9 cellular contexts compared by ENCODE assay signal in the genomic region with DNA sequence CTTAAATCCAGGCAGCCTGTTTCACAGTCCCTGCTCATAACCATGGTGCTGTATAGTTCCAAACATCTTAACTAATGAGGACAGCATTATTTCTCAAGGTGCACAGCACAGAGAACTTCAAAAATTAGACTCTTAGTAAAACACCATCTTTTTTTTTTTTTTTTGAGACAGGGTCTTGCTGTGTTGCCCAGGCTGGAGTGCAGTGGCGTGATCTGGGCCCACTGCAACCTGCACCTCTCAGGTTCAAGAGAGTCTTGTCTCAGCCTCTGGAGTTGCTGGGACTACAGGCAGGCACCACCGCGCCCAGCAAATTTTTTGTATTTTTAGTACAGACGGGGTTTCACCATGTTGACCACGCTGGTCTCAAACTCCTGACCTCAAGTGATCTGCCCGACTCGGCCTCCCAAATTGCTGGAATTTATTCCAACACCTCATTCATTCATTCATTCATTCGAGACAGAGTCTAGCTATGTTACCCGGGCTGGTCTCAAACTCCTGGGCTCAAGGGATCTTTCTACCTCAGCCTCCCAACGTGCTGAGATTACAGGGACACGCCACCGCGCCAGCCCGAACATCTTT. TPM values are rescaled to one million over a fixed set of nuclear protein-coding genes. Genes with fewer than 3 reads are reported as not detected.
DNase-seq lines count a peak whose midpoint lies in the region; ATAC-seq, FAIRE-seq and TF ChIP-seq lines count a peak whose summit lies in the region.
"Had no signal": no experiment of that assay in that cellular context is flagged by ENCODE, and none has a peak within 500 bp of the region (broad histone marks: within the 10 kb centered on the region; RNA-seq: fewer than 3 reads in every experiment).

No MANE protein-coding gene starts in this region.

- peak overlapping the region; percentile 97 for H3K27ac Mint-ChIP-seq in T-helper 17 cell

- H3F3A ChIP-seq in GM23248 (ENCODE audit: insufficient read depth): peaks cover 22% of the 10 kb centered on the region

- H3K36me3 Mint-ChIP-seq in T-helper 17 cell (ENCODE audit: low read depth): peaks cover 2% of the 10 kb centered on the region

- no peak for TF ChIP-seq POLR2A in gastroesophageal sphincter (IDR thresholded peaks at IDR 0.05)

- H3K27me3 ChIP-seq in GM23248 (replicated peaks; ENCODE audit: insufficient read depth) (no peaks in the 10 kb centered on the region), gastroesophageal sphincter (no peaks in the 10 kb centered on the region), small intestine (ENCODE audit: control insufficient read depth in 2 of 2, insufficient read depth in 2 of 2, low read length in 2 of 2) (no peaks in the 10 kb centered on the region)

- H3K27ac ChIP-seq in GM23248 (peak overlapping the region; percentile 95), gastroesophageal sphincter (peak overlapping the region; percentile 85 to 97 (median 92)), small intestine (ENCODE audit: low read depth in 1 of 2, low read length in 1 of 2) (peak overlapping the region; percentile 87 to 88)

- H3K9ac ChIP-seq in GM23248: peak overlapping the region; percentile 94

- no peaks in the 10 kb centered on the region for H3K9me2 ChIP-seq in GM23248 (ENCODE audit: insufficient read depth)

- ATAC-seq in T-helper 17 cell (no peak), gastroesophageal sphincter (no peak), GM21390 (IDR thresholded peaks at IDR 0.05; ENCODE audit: unreplicated experiment) (no peak)

- H3K9me3 ChIP-seq in GM23248 (ENCODE audit: low read depth) (no peaks in the 10 kb centered on the region), T-helper 17 cell (ENCODE audit: control insufficient read depth, low read length, poor library complexity, severe bottlenecking) (no peaks in the 10 kb centered on the region), gastroesophageal sphincter (no peaks in the 10 kb centered on the region), small intestine (ENCODE audit: control insufficient read depth, low read depth) (no peaks in the 10 kb centered on the region)

- H2AFZ ChIP-seq in GM23248: peak overlapping the region; percentile 92

- peak overlapping the region; percentile 80 for H3K4me2 ChIP-seq in GM23248 (ENCODE audit: unreplicated experiment)

- H3K4me1 Mint-ChIP-seq in T-helper 17 cell: peaks cover 20% of the 10 kb centered on the region

- no peaks in the 10 kb centered on the region for H4K20me1 ChIP-seq in GM23248 (ENCODE audit: insufficient read depth)

- H3K4me1 ChIP-seq in GM23248 (ENCODE audit: insufficient read depth) (peaks cover 15% of the 10 kb centered on the region), gastroesophageal sphincter (peaks cover 0 to 24% (median 4%) of the 10 kb centered on the region in 3 donors), small intestine (ENCODE audit: control insufficient read depth in 2 of 2, insufficient read depth in 1 of 2, low read depth in 1 of 2, low read length in 1 of 2) (no peaks in the 10 kb centered on the region)

- DNase-seq in GM23248 (no peak), T-helper 17 cell (no peak), small intestine (no peak), GM10266 (ENCODE audit: extremely low spot score) (no peak), putamen (ENCODE audit: low spot score) (no peak), DMS79 treated with DMSO at 0.1 percent for 48 hours (lab: John Stamatoyannopoulos, UW) (no peak)

- TF ChIP-seq CTCF in gastroesophageal sphincter (IDR thresholded peaks at IDR 0.05) (no peak), GM10266 (IDR thresholded peaks at IDR 0.05; ENCODE audit: control insufficient read depth, insufficient read depth, low read depth, missing control alignments) (no peak)

- peak overlapping the region; percentile 98 for H3K4me3 Mint-ChIP-seq in T-helper 17 cell

- no peaks in the 10 kb centered on the region for H3K27me3 Mint-ChIP-seq in T-helper 17 cell

- peak overlapping the region; percentile 81 for H3K4me3 ChIP-seq in GM23248
- H3K4me3 ChIP-seq in gastroesophageal sphincter: peak overlapping the region; percentile 63 to 76
- H3K4me3 ChIP-seq in small intestine (ENCODE audit: low read depth in 1 of 2, low read length in 2 of 2): peak overlapping the region; percentile 66 to 82

- TF ChIP-seq EP300 in gastroesophageal sphincter (IDR thresholded peaks at IDR 0.05): no peak

- in situ Hi-C loops in GM23248 (cut with MboI): no loop called here

- no peak for FAIRE-seq in small intestine (lab: Jason Lieb, UNC)
- FAIRE-seq: RCC 7860 had no signal

- 47% methylated on average over 14 of the region's 14 CpGs for WGBS in GM23248 (ENCODE audit: low coverage in 1 of 2, low lambda C conversion rate in 2 of 2, missing lambda C conversion rate in 2 of 2), 2 experiments
- WGBS in gastroesophageal sphincter (ENCODE audit: low coverage in 1 of 2), 2 donors: 20 to 86% methylated on average over 1 to 11 of the region's 14 CpGs
- 22 to 36% (median 27%) methylated on average over 14 of the region's 14 CpGs for WGBS in small intestine, 3 donors

- H3K79me2 ChIP-seq in GM23248 (ENCODE audit: insufficient read depth): peaks cover 17% of the 10 kb centered on the region; the same call in 1 of the 2 replicates

- H3K36me3 ChIP-seq in GM23248 (ENCODE audit: low read depth): no peaks in the 10 kb centered on the region
- H3K36me3 ChIP-seq in gastroesophageal sphincter: peaks cover 0 to 10% of the 10 kb centered on the region in 2 donors
- H3K36me3 ChIP-seq in small intestine (ENCODE audit: control insufficient read depth in 2 of 2, insufficient read depth in 2 of 2, low read length in 2 of 2): no peaks in the 10 kb centered on the region

RNA-seq across cellular contexts. Expression of gene TMEM254, which starts 0.5 kb away (rescaled TPM):
- 14.4 and 18.4 TPM in 2 replicates for total RNA-seq in GM23248 (2014; rRNA removed; shearing (Covaris generic))
- 38.4 and 39.2 TPM in 2 replicates for polyA plus RNA-seq in GM23248 (2016; fragmentation: Nextera tagmentation; extraction: Ambion mirVana)
- total RNA-seq in T-helper 17 cell: 10 to 100 TPM in 1 of 2 donors, 1 to 10 TPM in 1; 8.1 to 11.3 TPM
- 10 to 100 TPM in 3 of 4 donors, 1 to 10 TPM in 1; 7.8 to 15.1 (median 13.2) TPM for total RNA-seq in gastroesophageal sphincter
- polyA plus RNA-seq in small intestine: 10 to 100 TPM; 10.7 to 19.3 (median 15.4) TPM

RNA-seq across cellular contexts. Expression of gene PLAC9, which starts 54.6 kb away (rescaled TPM):
- 8.8 and 19.6 TPM in 2 replicates for total RNA-seq in GM23248 (2014; rRNA removed; shearing (Covaris generic))
- 117 and 118 TPM in 2 replicates for polyA plus RNA-seq in GM23248 (2016; fragmentation: Nextera tagmentation; extraction: Ambion mirVana)
- not detected for total RNA-seq in T-helper 17 cell
- 10 to 100 TPM; 21.0 to 34.9 (median 28.9) TPM for total RNA-seq in gastroesophageal sphincter
- polyA plus RNA-seq in small intestine: 10 to 100 TPM in 1 of 3 donors, 1 to 10 TPM in 1, not detected in 1; 4.6 to 22.2 TPM
